Comparison of ENCODE assay signal across 33 cellular contexts in the genomic region with DNA sequence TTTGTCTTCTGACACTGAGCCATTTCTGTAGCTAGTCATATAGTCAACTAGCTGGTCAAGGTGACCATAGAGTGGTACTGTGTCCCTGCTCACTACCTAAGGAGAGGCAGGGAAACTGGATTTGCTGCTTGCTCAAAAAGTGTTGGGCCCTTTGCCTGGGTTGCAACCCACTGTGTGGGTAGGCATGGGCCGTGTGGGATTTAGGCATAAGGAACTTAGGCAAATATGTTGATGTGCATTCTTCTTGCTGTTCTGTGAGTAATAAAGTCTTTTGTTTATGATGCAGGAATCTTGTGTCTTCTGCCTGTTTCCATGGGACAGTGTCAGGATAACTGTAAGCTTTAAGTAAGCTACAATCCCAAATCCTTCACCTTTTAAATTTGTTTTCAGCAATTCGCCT. TPM values are rescaled to one million over a fixed set of nuclear protein-coding genes. Genes with fewer than 3 reads are reported as not detected.
"Had no signal": no experiment of that assay in that cellular context is flagged by ENCODE, and none has a peak within 500 bp of the region (broad histone marks: within the 10 kb centered on the region; RNA-seq: fewer than 3 reads in every experiment).

No MANE protein-coding gene starts in this region.

- H3K27me3 ChIP-seq: adrenal gland, body of pancreas, esophagus muscularis mucosa, foreskin keratinocyte, gastrocnemius medialis, heart right ventricle had no signal

- H3K4me3 Mint-ChIP-seq: activated CD4-positive, alpha-beta memory T cell treated with anti-CD3 and anti-CD28 coated beads for 36 hours; activated CD4-positive, alpha-beta T cell treated with anti-CD3 and anti-CD28 coated beads for 36 hours; activated CD4-positive, alpha-beta T cell treated with anti-CD3 and anti-CD28 coated beads, Interleukin-2, amount 10 ng/mL, durations not matched to agents 24 days and 14 days; activated CD8-positive, alpha-beta memory T cell treated with anti-CD3 and anti-CD28 coated beads, Interleukin-2, amount 10 ng/mL, durations not matched to agents 7 days and 5 days; activated CD8-positive, alpha-beta T cell treated with anti-CD3 and anti-CD28 coated beads, Interleukin-2, amount 10 ng/mL, durations not matched to agents 7 days and 5 days; activated naive CD4-positive, alpha-beta T cell treated with anti-CD3 and anti-CD28 coated beads for 36 hours; activated naive CD4-positive, alpha-beta T cell treated with anti-CD3 and anti-CD28 coated beads, Interleukin-2, amount 50 U/mL, for 24 hours; activated naive CD8-positive, alpha-beta T cell treated with anti-CD3 and anti-CD28 coated beads for 36 hours; activated naive CD8-positive, alpha-beta T cell treated with anti-CD3 and anti-CD28 coated beads, Interleukin-2, amount 50 U/mL, for 24 hours; activated T-helper 1 cell treated with anti-CD3 and anti-CD28 coated beads, Interleukin-12 subunit alpha, Interleukin-12 subunit beta, Interleukin-2, Interleukin-4 antibody, amounts not matched to agents 30 ng/mL and 10 ng/mL and 1 ng/mL, durations not matched to agents 14 hours and 24 hours and 36 hours; effector memory CD8-positive, alpha-beta T cell had no signal

- H3K4me1 ChIP-seq: adrenal gland, body of pancreas, esophagus muscularis mucosa, foreskin keratinocyte, gastrocnemius medialis had no signal

- H3K4me3 ChIP-seq: adrenal gland, body of pancreas, esophagus muscularis mucosa, gastrocnemius medialis, heart right ventricle had no signal

- H3K27ac ChIP-seq: adrenal gland, body of pancreas, esophagus muscularis mucosa, foreskin keratinocyte, gastrocnemius medialis, heart right ventricle had no signal

- FAIRE-seq: colon had no signal

- H3K4me1 Mint-ChIP-seq: activated CD4-positive, alpha-beta T cell treated with anti-CD3 and anti-CD28 coated beads for 36 hours; activated CD4-positive, alpha-beta T cell treated with anti-CD3 and anti-CD28 coated beads, Interleukin-2, amount 10 ng/mL, durations not matched to agents 24 days and 14 days; activated naive CD4-positive, alpha-beta T cell treated with anti-CD3 and anti-CD28 coated beads, Interleukin-2, amount 50 U/mL, for 24 hours; activated naive CD8-positive, alpha-beta T cell treated with anti-CD3 and anti-CD28 coated beads for 36 hours; activated naive CD8-positive, alpha-beta T cell treated with anti-CD3 and anti-CD28 coated beads, Interleukin-2, amount 50 U/mL, for 24 hours had no signal

- H3K36me3 ChIP-seq: adrenal gland, esophagus muscularis mucosa, gastrocnemius medialis, heart right ventricle had no signal

- H3K36me3 Mint-ChIP-seq: activated CD4-positive, alpha-beta memory T cell treated with anti-CD3 and anti-CD28 coated beads for 36 hours; activated CD8-positive, alpha-beta memory T cell treated with anti-CD3 and anti-CD28 coated beads, Interleukin-2, amount 10 ng/mL, durations not matched to agents 7 days and 5 days; activated naive CD4-positive, alpha-beta T cell treated with anti-CD3 and anti-CD28 coated beads, Interleukin-2, amount 50 U/mL, for 24 hours; activated naive CD8-positive, alpha-beta T cell treated with anti-CD3 and anti-CD28 coated beads for 36 hours had no signal

- H3K9me3 ChIP-seq: adrenal gland, body of pancreas, esophagus muscularis mucosa, gastrocnemius medialis, heart right ventricle had no signal

- DNase-seq: activated CD4-positive, alpha-beta memory T cell treated with anti-CD3 and anti-CD28 coated beads for 36 hours; activated CD4-positive, alpha-beta T cell treated with anti-CD3 and anti-CD28 coated beads for 36 hours; activated CD4-positive, alpha-beta T cell treated with anti-CD3 and anti-CD28 coated beads, Interleukin-2, amount 10 ng/mL, durations not matched to agents 24 days and 14 days; activated CD4-positive, CD25-positive, alpha-beta regulatory T cell; activated CD4-positive, CD25-positive, alpha-beta regulatory T cell treated with anti-CD3 and anti-CD28 coated beads, Interleukin-2, amount 50 U/mL, for 72 hours; activated CD8-positive, alpha-beta memory T cell treated with anti-CD3 and anti-CD28 coated beads, Interleukin-2, amount 10 ng/mL, durations not matched to agents 7 days and 5 days; activated CD8-positive, alpha-beta memory T cell treated with anti-CD3 and anti-CD28 coated beads, Interleukin-2, amount 50 U/mL, for 4 hours; activated CD8-positive, alpha-beta T cell treated with anti-CD3 and anti-CD28 coated beads, Interleukin-2, amount 10 ng/mL, durations not matched to agents 7 days and 5 days; activated effector memory CD4-positive, alpha-beta T cell treated with anti-CD3 and anti-CD28 coated beads, Interleukin-2, amount 50 U/mL, for 16 hours; activated naive CD4-positive, alpha-beta T cell treated with anti-CD3 and anti-CD28 coated beads for 36 hours; activated naive CD8-positive, alpha-beta T cell treated with anti-CD3 and anti-CD28 coated beads for 36 hours; activated naive CD8-positive, alpha-beta T cell treated with anti-CD3 and anti-CD28 coated beads, Interleukin-2, amount 50 U/mL, for 24 hours; activated T-cell treated with anti-CD3 and anti-CD28 coated beads, Interleukin-2, amount 50 U/mL, for 1 hour; activated T-cell treated with anti-CD3 and anti-CD28 coated beads, Interleukin-2, amount 50 U/mL, for 48 hours; adrenal gland; amygdala; aorta; body of pancreas; caudate nucleus; cortex of kidney; dermis blood vessel endothelial cell; effector CD4-positive, alpha-beta T cell; effector memory CD8-positive, alpha-beta T cell; erythroblast; foreskin keratinocyte; gastrocnemius medialis; heart right ventricle; T-helper 2 cell had no signal

- H3K27ac Mint-ChIP-seq: activated CD4-positive, alpha-beta memory T cell treated with anti-CD3 and anti-CD28 coated beads for 36 hours; activated CD4-positive, alpha-beta T cell treated with anti-CD3 and anti-CD28 coated beads for 36 hours; activated CD4-positive, alpha-beta T cell treated with anti-CD3 and anti-CD28 coated beads, Interleukin-2, amount 10 ng/mL, durations not matched to agents 24 days and 14 days; activated CD8-positive, alpha-beta memory T cell treated with anti-CD3 and anti-CD28 coated beads, Interleukin-2, amount 10 ng/mL, durations not matched to agents 7 days and 5 days; activated CD8-positive, alpha-beta T cell treated with anti-CD3 and anti-CD28 coated beads, Interleukin-2, amount 10 ng/mL, durations not matched to agents 7 days and 5 days; activated naive CD4-positive, alpha-beta T cell treated with anti-CD3 and anti-CD28 coated beads for 36 hours; activated naive CD4-positive, alpha-beta T cell treated with anti-CD3 and anti-CD28 coated beads, Interleukin-2, amount 50 U/mL, for 24 hours; activated naive CD8-positive, alpha-beta T cell treated with anti-CD3 and anti-CD28 coated beads for 36 hours; activated naive CD8-positive, alpha-beta T cell treated with anti-CD3 and anti-CD28 coated beads, Interleukin-2, amount 50 U/mL, for 24 hours; activated T-helper 1 cell treated with anti-CD3 and anti-CD28 coated beads, Interleukin-12 subunit alpha, Interleukin-12 subunit beta, Interleukin-2, Interleukin-4 antibody, amounts not matched to agents 30 ng/mL and 10 ng/mL and 1 ng/mL, durations not matched to agents 14 hours and 24 hours and 36 hours; activated T-helper 2 cell treated with anti-CD3 and anti-CD28 coated beads, Interferon-gamma antibody, Interleukin-2, Interleukin-4, amounts not matched to agents 10 μg/mL and 5 μg/mL and 100 μg/mL, durations not matched to agents 14 hours and 24 hours and 36 hours; effector memory CD8-positive, alpha-beta T cell had no signal

- H3K27me3 Mint-ChIP-seq: activated CD4-positive, alpha-beta T cell treated with anti-CD3 and anti-CD28 coated beads for 36 hours; activated naive CD4-positive, alpha-beta T cell treated with anti-CD3 and anti-CD28 coated beads, Interleukin-2, amount 50 U/mL, for 24 hours; activated naive CD8-positive, alpha-beta T cell treated with anti-CD3 and anti-CD28 coated beads for 36 hours; activated naive CD8-positive, alpha-beta T cell treated with anti-CD3 and anti-CD28 coated beads, Interleukin-2, amount 50 U/mL, for 24 hours had no signal

- H3K9me3 Mint-ChIP-seq: activated CD4-positive, alpha-beta memory T cell treated with anti-CD3 and anti-CD28 coated beads for 36 hours; activated CD4-positive, alpha-beta T cell treated with anti-CD3 and anti-CD28 coated beads, Interleukin-2, amount 10 ng/mL, durations not matched to agents 24 days and 14 days; activated naive CD4-positive, alpha-beta T cell treated with anti-CD3 and anti-CD28 coated beads for 36 hours; activated naive CD4-positive, alpha-beta T cell treated with anti-CD3 and anti-CD28 coated beads, Interleukin-2, amount 50 U/mL, for 24 hours; activated naive CD8-positive, alpha-beta T cell treated with anti-CD3 and anti-CD28 coated beads for 36 hours; activated naive CD8-positive, alpha-beta T cell treated with anti-CD3 and anti-CD28 coated beads, Interleukin-2, amount 50 U/mL, for 24 hours; activated T-helper 2 cell treated with anti-CD3 and anti-CD28 coated beads, Interferon-gamma antibody, Interleukin-2, Interleukin-4, amounts not matched to agents 10 μg/mL and 5 μg/mL and 100 μg/mL, durations not matched to agents 14 hours and 24 hours and 36 hours; effector memory CD8-positive, alpha-beta T cell had no signal

- ATAC-seq: activated CD4-positive, alpha-beta T cell treated with anti-CD3 and anti-CD28 coated beads for 36 hours; activated CD8-positive, alpha-beta memory T cell treated with anti-CD3 and anti-CD28 coated beads, Interleukin-2, amount 10 ng/mL, durations not matched to agents 7 days and 5 days; activated CD8-positive, alpha-beta T cell treated with anti-CD3 and anti-CD28 coated beads, Interleukin-2, amount 10 ng/mL, durations not matched to agents 7 days and 5 days; activated naive CD8-positive, alpha-beta T cell treated with anti-CD3 and anti-CD28 coated beads, Interleukin-2, amount 50 U/mL, for 24 hours; body of pancreas; effector memory CD8-positive, alpha-beta T cell; foreskin keratinocyte; gastrocnemius medialis; heart right ventricle had no signal

RNA-seq across cellular contexts. Expression of a gene that starts 39.1 kb away (rescaled TPM):
- total RNA-seq: foreskin keratinocyte had no signal
- polyA plus RNA-seq: foreskin keratinocyte had no signal
